Comparison of ENCODE assay signal across 22 cellular contexts in genomic region chr9:133205996-133206931, GRCh38. TPM values are rescaled to one million over a fixed set of nuclear protein-coding genes. Genes with fewer than 3 reads are reported as not detected.
DNase-seq lines count a peak whose midpoint lies in the region; ATAC-seq and TF ChIP-seq lines count a peak whose summit lies in the region.
"Had no signal": no experiment of that assay in that cellular context is flagged by ENCODE, and none has a peak within 500 bp of the region (broad histone marks: within the 10 kb centered on the region; RNA-seq: fewer than 3 reads in every experiment).

No MANE protein-coding gene starts in this region.

- no peak overlapping the region for H2AK5ac ChIP-seq in neuronal stem cell (ENCODE audit: low read depth, low read length)

- no peak overlapping the region for H2BK5ac ChIP-seq in neuronal stem cell (ENCODE audit: low read length)

- no peak overlapping the region for H3K23ac ChIP-seq in neuronal stem cell (ENCODE audit: low read depth, low read length, poor library complexity)

- H3K27ac ChIP-seq in neuronal stem cell (replicated peaks; ENCODE audit: low read length) = no peak overlapping the region
- H3K27ac ChIP-seq: GM23248 had no signal

- H3K4me1 Mint-ChIP-seq in endothelial cell (ENCODE audit: unreplicated experiment) = no peaks in the 10 kb centered on the region
- H3K4me1 Mint-ChIP-seq: CD8-positive, alpha-beta memory T cell; IgD-negative memory B cell had no signal

- H3K4me3 Mint-ChIP-seq in endothelial cell (ENCODE audit: unreplicated experiment) = no peak overlapping the region
- H3K4me3 Mint-ChIP-seq: CD8-positive, alpha-beta memory T cell; IgD-negative memory B cell had no signal

- H3K9me3 ChIP-seq in neuronal stem cell (replicated peaks in 1 of 2; ENCODE audit: control insufficient read depth in 2 of 2, insufficient read depth in 1 of 2, low read depth in 1 of 2, low read length in 2 of 2) = peaks cover 0 to 8% of the 10 kb centered on the region in 2 donors
- H3K9me3 ChIP-seq: MG63 had no signal

- no peaks in the 10 kb centered on the region for H3K9me3 Mint-ChIP-seq in endothelial cell (ENCODE audit: unreplicated experiment)
- H3K9me3 Mint-ChIP-seq: CD8-positive, alpha-beta memory T cell; IgD-negative memory B cell had no signal

- H4K91ac ChIP-seq in neuronal stem cell (ENCODE audit: low read depth, low read length, poor library complexity) = no peak overlapping the region

- H3K27me3 ChIP-seq in neuronal stem cell (ENCODE audit: control insufficient read depth in 3 of 3, insufficient read depth in 3 of 3, low read depth in 1 of 3, low read length in 3 of 3) = peaks cover 0 to 56% (median 13%) of the 10 kb centered on the region in 3 experiments
- H3K27me3 ChIP-seq: MG63 had no signal

- no peak overlapping the region for H2AFZ ChIP-seq in neuronal stem cell (ENCODE audit: low read length)
- H2AFZ ChIP-seq: GM23248 had no signal

- H3K18ac ChIP-seq in neuronal stem cell (ENCODE audit: low read length) = peak overlapping the region; percentile 27

- H3K27me3 Mint-ChIP-seq in endothelial cell (ENCODE audit: unreplicated experiment) = peaks cover 11% of the 10 kb centered on the region

- DNase-seq in cardiac septum (ENCODE audit: low spot score) (peak; percentile 66), left cardiac atrium (no peak), neuronal stem cell (ENCODE audit: low spot score) (no peak), endothelial cell (ENCODE audit: low spot score) (no peak), NCI-H1417 treated with DMSO at 0.1 percent for 48 hours (lab: John Stamatoyannopoulos, UW) (no peak)
- peak; percentile 3 for DNase-seq in stimulated activated CD8-positive, alpha-beta memory T cell treated with anti-CD3 and anti-CD28 coated beads, Interleukin-4, amount 100 ng/mL, for 48 hours
- DNase-seq: C1 segment of cervical spinal cord; CD8-positive, alpha-beta memory T cell; DMS53; EL; GM23248; Kasumi-1; MG63; NCI-H1092; NCI-H2081; NCI-H2171 treated with DMSO at 0.1 percent for 48 hours; NCI-H446 treated with DMSO at 0.1 percent for 48 hours had no signal

- H3K4me2 ChIP-seq in neuronal stem cell (ENCODE audit: insufficient read depth, low read length, poor library complexity, severe bottlenecking) = no peak overlapping the region

- intact Hi-C loops in cardiac septum (cut with DNase I) = no loop called here
- intact Hi-C loops in left cardiac atrium (cut with DNase I) = no loop called here

- no peak overlapping the region for H3K4me3 ChIP-seq in neuronal stem cell (ENCODE audit: low read length in 2 of 2)
- H3K4me3 ChIP-seq: GM12878, GM23248, MG63 had no signal

- no peak overlapping the region for H3K27ac Mint-ChIP-seq in endothelial cell (ENCODE audit: unreplicated experiment)
- H3K27ac Mint-ChIP-seq: CD8-positive, alpha-beta memory T cell; IgD-negative memory B cell had no signal

- no peaks in the 10 kb centered on the region for H3K36me3 ChIP-seq in neuronal stem cell (replicated peaks in 1 of 2; ENCODE audit: control insufficient read depth in 2 of 2, insufficient read depth in 2 of 2, low read length in 2 of 2)
- H3K36me3 ChIP-seq: MG63 had no signal

- ATAC-seq in left cardiac atrium (no peak), GM21447 (IDR thresholded peaks at IDR 0.05; ENCODE audit: unreplicated experiment) (no peak)
- ATAC-seq: GM12878, HCT116, Right ventricle myocardium inferior had no signal

- H2BK120ac ChIP-seq in neuronal stem cell (ENCODE audit: low read depth, low read length) = no peak overlapping the region

- WGBS in neuronal stem cell (ENCODE audit: extremely low coverage in 2 of 2, insufficient read length in 2 of 2, insufficient replicate concordance in 1 of 2), 2 donors = no CpG with 5 or more reads among the region's 35 CpGs

- no peaks in the 10 kb centered on the region for H3K4me1 ChIP-seq in neuronal stem cell (ENCODE audit: control insufficient read depth in 2 of 2, insufficient read depth in 1 of 2, low read depth in 1 of 2, low read length in 2 of 2)

- no peak overlapping the region for H3K4ac ChIP-seq in neuronal stem cell (ENCODE audit: low read length)

- H2BK12ac ChIP-seq in neuronal stem cell (ENCODE audit: low read length) = no peak overlapping the region

- no peak for TF ChIP-seq CTCF in endothelial cell (IDR thresholded peaks at IDR 0.05; ENCODE audit: unreplicated experiment)

- H2BK15ac ChIP-seq in neuronal stem cell (ENCODE audit: low read length) = peak overlapping the region; percentile 45

- no peak overlapping the region for H3K9ac ChIP-seq in neuronal stem cell (ENCODE audit: low read depth, low read length, poor library complexity)
- H3K9ac ChIP-seq: GM23248 had no signal

- no peak overlapping the region for H4K8ac ChIP-seq in neuronal stem cell (ENCODE audit: low read depth, low read length)

- no peaks in the 10 kb centered on the region for H3K36me3 Mint-ChIP-seq in endothelial cell (ENCODE audit: low read depth, unreplicated experiment)
- H3K36me3 Mint-ChIP-seq: CD8-positive, alpha-beta memory T cell had no signal

- H3K14ac ChIP-seq in neuronal stem cell (ENCODE audit: low read length) = no peak overlapping the region

- H3K79me1 ChIP-seq in neuronal stem cell (ENCODE audit: low read depth, low read length) = peaks cover 4% of the 10 kb centered on the region

RNA-seq across cellular contexts. Expression of gene OBP2B, which starts 2.8 kb away (rescaled TPM):
- not detected for total RNA-seq in cardiac septum
- total RNA-seq in left cardiac atrium = not detected
- not detected for polyA plus RNA-seq in neuronal stem cell (2013, experiment 1 of 2)
- not detected for polyA plus RNA-seq in neuronal stem cell (2013, experiment 2 of 2)
- not detected for total RNA-seq in endothelial cell (ENCODE audit: unreplicated experiment)
- total RNA-seq: CD8-positive, alpha-beta memory T cell; GM12878; GM23248; Right ventricle myocardium inferior had no signal
- polyA plus RNA-seq: CD8-positive, alpha-beta memory T cell; GM12878; GM23248; IgD-negative memory B cell had no signal

RNA-seq across cellular contexts. Expression of gene GBGT1, which starts 42.5 kb away (rescaled TPM):
- 4.6 TPM for total RNA-seq in cardiac septum
- 10 to 100 TPM; 10.8 to 12.8 TPM for total RNA-seq in left cardiac atrium
- 2.2 TPM for polyA plus RNA-seq in neuronal stem cell (2013, experiment 1 of 2)
- polyA plus RNA-seq in neuronal stem cell (2013, experiment 2 of 2) = 1.8 TPM
- total RNA-seq in endothelial cell (ENCODE audit: unreplicated experiment) = 98.4 TPM
- polyA plus RNA-seq: CD8-positive, alpha-beta memory T cell had no signal

Comparison
In these comparisons a context has a peak if more than half of its experiments do, and no peak if none do; other contexts are left out.
1. DNase-seq: peak in cardiac septum (single experiment) and stimulated activated CD8-positive, alpha-beta memory T cell treated with anti-CD3 and anti-CD28 coated beads, Interleukin-4, amount 100 ng/mL, for 48 hours (single experiment); none in left cardiac atrium (single experiment), neuronal stem cell (single experiment), endothelial cell (single experiment) and NCI-H1417 treated with DMSO at 0.1 percent for 48 hours (single experiment).